ENCODE assay signal across 8 cellular contexts in genomic region chr5:149581192-149581861, GRCh38. TPM values are rescaled to one million over a fixed set of nuclear protein-coding genes. Genes with fewer than 3 reads are reported as not detected.
DNase-seq lines count a peak whose midpoint lies in the region; ATAC-seq and TF ChIP-seq lines count a peak whose summit lies in the region.

A gene with protein sequence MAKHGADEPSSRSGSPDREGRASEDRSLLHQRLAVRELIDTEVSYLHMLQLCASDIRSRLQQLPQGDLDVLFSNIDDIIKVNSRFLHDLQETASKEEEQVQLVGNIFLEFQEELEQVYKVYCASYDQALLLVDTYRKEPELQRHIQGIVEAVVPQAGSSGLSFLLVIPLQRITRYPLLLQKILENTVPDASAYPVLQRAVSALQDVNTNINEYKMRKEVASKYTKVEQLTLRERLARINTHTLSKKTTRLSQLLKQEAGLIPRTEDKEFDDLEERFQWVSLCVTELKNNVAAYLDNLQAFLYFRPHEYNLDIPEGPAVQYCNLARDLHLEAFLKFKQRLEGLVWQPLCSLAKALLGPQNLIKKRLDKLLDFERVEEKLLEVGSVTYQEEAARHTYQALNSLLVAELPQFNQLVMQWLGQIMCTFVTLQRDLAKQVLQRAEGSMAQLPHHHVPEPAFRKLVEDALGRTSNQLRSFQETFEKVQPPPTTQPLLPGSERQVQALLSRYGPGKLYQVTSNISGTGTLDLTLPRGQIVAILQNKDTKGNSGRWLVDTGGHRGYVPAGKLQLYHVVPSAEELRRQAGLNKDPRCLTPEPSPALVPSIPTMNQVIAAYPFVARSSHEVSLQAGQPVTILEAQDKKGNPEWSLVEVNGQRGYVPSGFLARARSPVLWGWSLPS (plus strand): TSS chr5:149581498. CDS start chr5:149597770, 16,272 bp downstream.

- H3K27me3 ChIP-seq in esophagus (ENCODE audit: control insufficient read depth in 1 of 2, insufficient read depth in 2 of 2, low read length in 2 of 2) = no peaks in the 10 kb centered on the region

- peaks cover 0 to 1% of the 10 kb centered on the region in 2 donors for H3K4me1 ChIP-seq in esophagus (ENCODE audit: control insufficient read depth in 2 of 2, insufficient read depth in 2 of 2, low read length in 1 of 2)
- peaks cover 27% of the 10 kb centered on the region for H3K4me1 ChIP-seq in mucosa of descending colon (ENCODE audit: low read depth)

- H3K36me3 ChIP-seq in esophagus (ENCODE audit: control insufficient read depth in 2 of 2, insufficient read depth in 2 of 2, low read length in 1 of 2) (no peaks in the 10 kb centered on the region), mucosa of descending colon (ENCODE audit: low read depth) (no peaks in the 10 kb centered on the region)

- intact Hi-C loops in mucosa of descending colon (cut with DNase I, micrococcal nuclease) = no loop called here

- peak; percentile 48 for ATAC-seq in GM18502 (IDR thresholded peaks at IDR 0.05; ENCODE audit: poor library complexity, unreplicated experiment)
- peak; percentile 83 for ATAC-seq in mucosa of descending colon
- ATAC-seq in HG02970 (IDR thresholded peaks at IDR 0.05; ENCODE audit: low FRiP score, unreplicated experiment) = no peak
- no peak for ATAC-seq in HG03520 (IDR thresholded peaks at IDR 0.05; ENCODE audit: unreplicated experiment)

- 1% methylated on average over 45 to 56 of the region's 56 CpGs for WGBS in esophagus, 2 donors

- peak within 1 kb of the TSS; percentile 92 to 96 for H3K27ac ChIP-seq in esophagus (ENCODE audit: low read depth in 2 of 2, low read length in 1 of 2)

- H3K9me3 ChIP-seq in esophagus (ENCODE audit: control insufficient read depth in 2 of 2, insufficient read depth in 1 of 2, low read depth in 1 of 2, low read length in 1 of 2) = no peaks in the 10 kb centered on the region
- H3K9me3 ChIP-seq in mucosa of descending colon = no peaks in the 10 kb centered on the region

- DNase-seq in NCI-H345 treated with DMSO at 0.1 percent for 48 hours (lab: John Stamatoyannopoulos, UW; ENCODE audit: unreplicated experiment) (peak; percentile 62), activated T-cell treated with anti-CD3 and anti-CD28 coated beads for 4 hours (peak; percentile 21), mucosa of descending colon (peak; percentile 87 to 94 (median 91))
- DNase-seq in stimulated activated CD8-positive, alpha-beta memory T cell treated with anti-CD3 and anti-CD28 coated beads, Interleukin-15, amount 100 ng/mL, for 4 hours (ENCODE audit: low read depth in 2 of 2) = peak; percentile 2 to 19

- TF ChIP-seq CTCF in mucosa of descending colon (IDR thresholded peaks at IDR 0.05) = no peak

- H3K4me3 ChIP-seq in esophagus (ENCODE audit: low read depth in 1 of 2, low read length in 2 of 2) (peak within 1 kb of the TSS; percentile 62 to 76), mucosa of descending colon (peak within 1 kb of the TSS; percentile 25)

RNA-seq across cellular contexts. Expression of the gene that starts here (rescaled TPM):
- polyA plus RNA-seq in esophagus = 10 to 100 TPM; 10.6 to 11.6 TPM
- 10 to 100 TPM; 13.4 to 35.0 (median 24.6) TPM for total RNA-seq in mucosa of descending colon

Comparison
In these comparisons a context has a peak if more than half of its experiments do, and no peak if none do; other contexts are left out.
1. ATAC-seq: peak in GM18502 (single experiment) and mucosa of descending colon (single experiment); none in HG02970 (single experiment) and HG03520 (single experiment).
2. DNase-seq: peak in every context shown above with its lines; median percentile 91 in mucosa of descending colon; 62 in NCI-H345 treated with DMSO at 0.1 percent for 48 hours; 21 in activated T-cell treated with anti-CD3 and anti-CD28 coated beads for 4 hours; 10 in stimulated activated CD8-positive, alpha-beta memory T cell treated with anti-CD3 and anti-CD28 coated beads, Interleukin-15, amount 100 ng/mL, for 4 hours.